9 cellular contexts compared by ENCODE assay signal in the genomic region with DNA sequence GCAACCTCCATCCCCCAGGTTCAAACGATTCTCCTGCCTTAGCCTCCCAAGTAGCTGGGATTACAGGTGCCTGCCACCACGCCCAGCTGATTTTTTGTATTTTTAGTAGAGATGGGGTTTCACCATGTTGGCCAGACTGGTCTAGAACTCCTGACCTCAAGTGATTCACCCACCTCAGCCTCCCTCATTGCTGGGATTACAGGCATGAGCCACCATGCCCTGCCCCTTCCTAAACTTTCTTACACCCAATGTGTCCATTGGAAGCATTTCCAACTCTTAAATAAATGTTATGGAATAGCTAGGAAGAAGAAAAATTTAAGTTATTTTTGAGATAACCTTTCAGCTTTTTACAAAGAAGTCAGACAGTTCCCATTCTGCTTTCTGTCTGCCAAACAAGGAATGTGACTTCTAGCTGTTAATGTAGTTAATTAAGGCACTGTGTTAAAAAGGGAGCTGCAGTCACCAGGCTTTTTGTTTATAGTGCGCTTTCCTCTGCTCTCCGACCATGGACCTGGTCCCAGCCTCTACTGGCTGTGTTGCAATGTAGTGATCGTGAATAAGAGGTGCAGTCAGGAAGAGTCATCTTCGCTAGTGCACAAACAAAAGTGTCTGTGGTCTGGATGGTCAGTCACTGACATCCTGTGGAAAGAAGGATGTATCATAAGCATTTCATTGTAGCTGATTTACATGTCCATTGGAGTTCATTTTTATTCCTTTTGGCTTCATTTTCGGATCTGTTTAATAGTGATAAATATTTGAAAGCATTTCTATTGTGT. TPM values are rescaled to one million over a fixed set of nuclear protein-coding genes. Genes with fewer than 3 reads are reported as not detected.
DNase-seq lines count a peak whose midpoint lies in the region; ATAC-seq and TF ChIP-seq lines count a peak whose summit lies in the region.
"Had no signal": no experiment of that assay in that cellular context is flagged by ENCODE, and none has a peak within 500 bp of the region (broad histone marks: within the 10 kb centered on the region; RNA-seq: fewer than 3 reads in every experiment).

No MANE protein-coding gene starts in this region.

- H3K4me1 ChIP-seq in PC-3 (ENCODE audit: insufficient read depth, low read length) (peaks cover 54% of the 10 kb centered on the region), prostate gland (replicated peaks) (peaks cover 21% of the 10 kb centered on the region)

- H3K79me2 ChIP-seq in PC-3 (ENCODE audit: low read length) = peaks cover 93% of the 10 kb centered on the region

- H3K4me2 ChIP-seq in PC-3 (ENCODE audit: low read length) = peak overlapping the region; percentile 45

- H2AFZ ChIP-seq in PC-3 (ENCODE audit: low read length) = no peak overlapping the region

- 72% methylated on average over 7 of the region's 7 CpGs for WGBS in prostate gland

- TF ChIP-seq CTCF in PC-3 (conservative IDR thresholded peaks at IDR 0.05; ENCODE audit: low read depth, low read length) (no peak), epithelial cell of esophagus (IDR thresholded peaks at IDR 0.05; ENCODE audit: insufficient read depth, low read depth, low read length, missing control alignments) (no peak), prostate gland (IDR thresholded peaks at IDR 0.05) (no peak)

- CTCF ChIA-PET in PC-3 (lab: Charles Lee) = interaction anchor here (1.7 kb wide), 1 partner anchor 14 kb away, joined by 5 read pairs; no protein-coding TSS in a partner anchor

- peaks cover 6% of the 10 kb centered on the region for H3F3A ChIP-seq in PC-3 (ENCODE audit: low read length, unreplicated experiment)

- H3K9ac ChIP-seq in PC-3 (ENCODE audit: low read length) = no peak overlapping the region

- H3K27me3 ChIP-seq in PC-3 (ENCODE audit: low read length) = no peaks in the 10 kb centered on the region
- H3K27me3 ChIP-seq in prostate gland (replicated peaks; ENCODE audit: insufficient read depth) = no peaks in the 10 kb centered on the region

- peak; percentile 74 for ATAC-seq in PC-3
- no peak for ATAC-seq in HG03442 (IDR thresholded peaks at IDR 0.05; ENCODE audit: unreplicated experiment)
- ATAC-seq in esophagus mucosa = no peak
- no peak for ATAC-seq in HG03439 (IDR thresholded peaks at IDR 0.05; ENCODE audit: unreplicated experiment)

- no TSS peak for BruUV-seq in PC-3 (replicated peaks; lab: Mats Ljungman, UMichigan)

- H3K27ac ChIP-seq in PC-3 (ENCODE audit: low read length) (peak overlapping the region; percentile 8; the same call in 1 of the 2 replicates), prostate gland (no peak overlapping the region)

- DNase-seq in GM04503 (ENCODE audit: low read depth) = peak; percentile 69
- DNase-seq in PC-3 = peak; percentile 77
- peak; percentile 86 for DNase-seq in epithelial cell of esophagus (ENCODE audit: low read depth)
- DNase-seq in pons (ENCODE audit: low spot score) = peak; percentile 55
- DNase-seq in prostate gland (ENCODE audit: low spot score) = no peak
- DNase-seq: GDM1 had no signal

- H3K9me3 ChIP-seq in PC-3 (ENCODE audit: low read length) (no peaks in the 10 kb centered on the region), prostate gland (no peaks in the 10 kb centered on the region)

- TF ChIP-seq POLR2A in prostate gland (IDR thresholded peaks at IDR 0.05) = no peak

- no peaks in the 10 kb centered on the region for H3K9me2 ChIP-seq in PC-3 (replicated peaks; ENCODE audit: low read length)

- intact Hi-C loops in PC-3 (cut with micrococcal nuclease) (no loop called here), prostate gland (cut with DNase I) (loop anchor here (10.0 kb wide), 1 partner anchor 345 kb away; no protein-coding TSS in a partner anchor)

- POLR2A ChIA-PET in PC-3 (lab: Charles Lee; ENCODE audit: unreplicated experiment) = no interaction called here

- peaks cover 37% of the 10 kb centered on the region for H3K36me3 ChIP-seq in PC-3 (ENCODE audit: low read depth, low read length)
- H3K36me3 ChIP-seq in prostate gland = no peaks in the 10 kb centered on the region

- H3K4me3 ChIP-seq in PC-3 (ENCODE audit: low read length) = no peak overlapping the region
- no peak overlapping the region for H3K4me3 ChIP-seq in epithelial cell of esophagus (ENCODE audit: low read length)
- no peak overlapping the region for H3K4me3 ChIP-seq in prostate gland

- H4K20me1 ChIP-seq in PC-3 (ENCODE audit: low read length) = peaks cover 24% of the 10 kb centered on the region

RNA-seq across cellular contexts. Expression of gene USP10, which starts 39.7 kb away (rescaled TPM):
- total RNA-seq in PC-3 (2014; rRNA removed) (50.4 and 62.3 TPM in 2 replicates), prostate gland (10 to 100 TPM; 57.4 to 95.7 TPM), esophagus mucosa (63.0 TPM)
